Comparison of ENCODE assay signal across 8 cellular contexts in genomic region chr17:74738051-74738996, GRCh38. TPM values are rescaled to one million over a fixed set of nuclear protein-coding genes. Genes with fewer than 3 reads are reported as not detected.
DNase-seq lines count a peak whose midpoint lies in the region; ATAC-seq, FAIRE-seq and TF ChIP-seq lines count a peak whose summit lies in the region.

No MANE protein-coding gene starts in this region.

- POLR2A ChIA-PET in OCI-LY7 (lab: Charles Lee), result interaction anchor here (0.7 to 2.9 kb wide), 16 partner anchors 8 to 237 kb away, joined by 3 to 14 read pairs (median 4); partner anchors contain the start of gene FDXR
- POLR2A ChIA-PET in HepG2 (lab: Yijun Ruan, JAX), result interaction anchor here (0.8 to 5.6 kb wide), 12 partner anchors 8 to 311 kb away, joined by 3 to 221 read pairs (median 14); partner anchors contain the start of genes FDXR, HID1 and NAT9

- in situ Hi-C loops in HepG2 (cut with HindIII; ENCODE audit: extremely low pct_ligation_motif_present, low pct_unique_long_range_greater_than_20kb), result loop anchor here (5.0 kb wide), 1 partner anchor 81 kb away; no protein-coding TSS in a partner anchor

- peak; percentile 64 for FAIRE-seq in HepG2 (lab: Jason Lieb, UNC)

- WGBS in HepG2 (ENCODE audit: low lambda C conversion rate), result 0% methylated on average over 8 of the region's 16 CpGs

- H3K4me3 ChIP-seq in DOHH2 (ENCODE audit: low read length) (peak overlapping the region; percentile 67), OCI-LY7 (ENCODE audit: low read depth, low read length, poor library complexity, severe bottlenecking) (peak overlapping the region; percentile 65), HepG2 (replicated peaks in 1 of 3; ENCODE audit: insufficient read depth in 1 of 3, low read depth in 2 of 3, low read length in 3 of 3) (peak overlapping the region; percentile 39 to 78 (median 67))

- H3K4me2 ChIP-seq in DOHH2 (ENCODE audit: low read length), result peak overlapping the region; percentile 78
- H3K4me2 ChIP-seq in OCI-LY7 (ENCODE audit: low read length), result peak overlapping the region; percentile 82
- H3K4me2 ChIP-seq in HepG2 (ENCODE audit: low read depth, low read length), result peak overlapping the region; percentile 92

- peak overlapping the region; percentile 49 for H3K27ac ChIP-seq in DOHH2 (ENCODE audit: low read depth, low read length)
- H3K27ac ChIP-seq in OCI-LY7 (ENCODE audit: low read depth, low read length, poor library complexity, severe bottlenecking), result peak overlapping the region; percentile 54
- no peak overlapping the region for H3K27ac ChIP-seq in HepG2 (ENCODE audit: extremely low read length, insufficient read depth, low read length)

- H3K27me3 Mint-ChIP-seq in activated T-helper 2 cell treated with anti-CD3 and anti-CD28 coated beads, Interferon-gamma antibody, Interleukin-2, Interleukin-4, amounts not matched to agents 10 μg/mL and 5 μg/mL and 100 μg/mL, durations not matched to agents 14 hours and 24 hours and 36 hours (ENCODE audit: low read depth), result peaks cover 9% of the 10 kb centered on the region

- H3K27ac Mint-ChIP-seq in activated T-helper 2 cell treated with anti-CD3 and anti-CD28 coated beads, Interferon-gamma antibody, Interleukin-2, Interleukin-4, amounts not matched to agents 10 μg/mL and 5 μg/mL and 100 μg/mL, durations not matched to agents 14 hours and 24 hours and 36 hours, result peak overlapping the region; percentile 87

- peaks cover 11% of the 10 kb centered on the region for H3F3A ChIP-seq in DOHH2 (ENCODE audit: control insufficient read depth, insufficient read depth)

- H3K4me3 Mint-ChIP-seq in activated T-helper 2 cell treated with anti-CD3 and anti-CD28 coated beads, Interferon-gamma antibody, Interleukin-2, Interleukin-4, amounts not matched to agents 10 μg/mL and 5 μg/mL and 100 μg/mL, durations not matched to agents 14 hours and 24 hours and 36 hours (ENCODE audit: low read depth), result peak overlapping the region; percentile 84

- no peak for TF ChIP-seq CTCF in DOHH2 (IDR thresholded peaks at IDR 0.05; ENCODE audit: low read depth, low read length, poor library complexity, severe bottlenecking)
- TF ChIP-seq CTCF in OCI-LY7 (conservative IDR thresholded peaks at IDR 0.05; ENCODE audit: low read length), result no peak
- TF ChIP-seq CTCF in HepG2 (CRISPR knock-in tag; IDR thresholded peaks at IDR 0.05), result no peak

- H3K4me1 Mint-ChIP-seq in activated T-helper 2 cell treated with anti-CD3 and anti-CD28 coated beads, Interferon-gamma antibody, Interleukin-2, Interleukin-4, amounts not matched to agents 10 μg/mL and 5 μg/mL and 100 μg/mL, durations not matched to agents 14 hours and 24 hours and 36 hours (ENCODE audit: low read depth), result peaks cover 57% of the 10 kb centered on the region

- H4K20me1 ChIP-seq in DOHH2 (ENCODE audit: control insufficient read depth, insufficient read depth, low read depth, low read length), result no peaks in the 10 kb centered on the region
- H4K20me1 ChIP-seq in OCI-LY7 (ENCODE audit: insufficient read depth, low read length), result no peaks in the 10 kb centered on the region
- no peaks in the 10 kb centered on the region for H4K20me1 ChIP-seq in HepG2 (ENCODE audit: insufficient read depth, low read length)

- TF ChIP-seq EP300 in HepG2 (IDR thresholded peaks at IDR 0.05; ENCODE audit: low read depth in 2 of 2, low read length in 2 of 2), result peak in 1 of 2 experiments; percentile 64; a peak in 2 of 4 replicates
- TF ChIP-seq EP300 in HepG2 (CRISPR knock-in tag; IDR thresholded peaks at IDR 0.05; ENCODE audit: borderline replicate concordance), result peak; percentile 30; the same call in 1 of the 2 replicates

- peak overlapping the region; percentile 30; the same call in 1 of the 2 replicates for H3K9ac ChIP-seq in HepG2 (ENCODE audit: insufficient read depth, low read depth, low read length)

- intact Hi-C loops in OCI-LY7 (cut with micrococcal nuclease; ENCODE audit: unreplicated experiment) (loop anchor here (5.0 kb wide), 1 partner anchor 301 kb away; no protein-coding TSS in a partner anchor), HepG2 (cut with micrococcal nuclease; ENCODE audit: unreplicated experiment) (no loop called here)
- intact Hi-C loops in activated T-helper 2 cell treated with anti-CD3 and anti-CD28 coated beads, Interferon-gamma antibody, Interleukin-2, Interleukin-4, amounts not matched to agents 10 μg/mL and 5 μg/mL and 100 μg/mL, durations not matched to agents 14 hours and 24 hours and 36 hours (cut with micrococcal nuclease), result loop anchor here (5.0 kb wide), 1 partner anchor 171 kb away; the partner anchor contains the start of gene CD300H

- peak; percentile 48 for ATAC-seq in GM21825 (IDR thresholded peaks at IDR 0.05; ENCODE audit: unreplicated experiment)
- ATAC-seq in HepG2, result peak; percentile 8
- ATAC-seq in stimulated activated naive CD8-positive, alpha-beta T cell treated with anti-CD3 and anti-CD28 coated beads, Interleukin-15, Interleukin-2, amounts not matched to agents 100 U/mL and 50 U/mL, for 24 hours, result peak; percentile 89
- ATAC-seq in HG03159 (IDR thresholded peaks at IDR 0.05; ENCODE audit: unreplicated experiment), result no peak

- peaks cover 2% of the 10 kb centered on the region for H3K36me3 Mint-ChIP-seq in activated T-helper 2 cell treated with anti-CD3 and anti-CD28 coated beads, Interferon-gamma antibody, Interleukin-2, Interleukin-4, amounts not matched to agents 10 μg/mL and 5 μg/mL and 100 μg/mL, durations not matched to agents 14 hours and 24 hours and 36 hours (ENCODE audit: low read depth)

- H3K36me3 ChIP-seq in DOHH2 (ENCODE audit: control insufficient read depth, low read length), result no peaks in the 10 kb centered on the region
- no peaks in the 10 kb centered on the region for H3K36me3 ChIP-seq in OCI-LY7 (ENCODE audit: insufficient read depth, low read length)
- H3K36me3 ChIP-seq in HepG2 (replicated peaks in 1 of 2; ENCODE audit: control insufficient read depth in 1 of 2, insufficient read depth in 2 of 2, low read length in 2 of 2), result no peaks in the 10 kb centered on the region

- H3K9me3 Mint-ChIP-seq in activated T-helper 2 cell treated with anti-CD3 and anti-CD28 coated beads, Interferon-gamma antibody, Interleukin-2, Interleukin-4, amounts not matched to agents 10 μg/mL and 5 μg/mL and 100 μg/mL, durations not matched to agents 14 hours and 24 hours and 36 hours, result no peaks in the 10 kb centered on the region

- H3K9me3 ChIP-seq in DOHH2 (ENCODE audit: control insufficient read depth, insufficient read depth, low read length) (no peaks in the 10 kb centered on the region), OCI-LY7 (ENCODE audit: low read length) (no peaks in the 10 kb centered on the region), HepG2 (ENCODE audit: low read length) (no peaks in the 10 kb centered on the region)

- H3K27me3 ChIP-seq in DOHH2 (ENCODE audit: control insufficient read depth, low read length) (0 out of 2 replicates have a peak, but pooled peaks cover 6% of the 10 kb centered on the region), HepG2 (ENCODE audit: control insufficient read depth in 1 of 2, insufficient read depth in 2 of 2, low read length in 2 of 2) (peaks cover 6 to 44% of the 10 kb centered on the region in 2 experiments; a peak in 4 of 5 replicates)

- H2AFZ ChIP-seq in OCI-LY7 (ENCODE audit: low read length) (peak overlapping the region; percentile 86), HepG2 (ENCODE audit: low read length) (no peak overlapping the region)

- H3K9me2 ChIP-seq in DOHH2 (replicated peaks; ENCODE audit: control insufficient read depth, low read length) (no peaks in the 10 kb centered on the region), OCI-LY7 (ENCODE audit: insufficient read depth, low read length) (no peaks in the 10 kb centered on the region)

- no TSS peak for BruUV-seq in OCI-LY7 (replicated peaks; lab: Mats Ljungman, UMichigan)
- BruUV-seq in HepG2 (replicated peaks; lab: Mats Ljungman, UMichigan), result no TSS peak

- no peak for TF ChIP-seq RAD21 in HepG2 (CRISPR knock-in tag; IDR thresholded peaks at IDR 0.05)

- no peak for TF ChIP-seq POLR2A in HepG2 (IDR thresholded peaks at IDR 0.05; ENCODE audit: insufficient read depth in 1 of 2, low read depth in 2 of 2, low read length in 2 of 2)

- CTCF ChIA-PET in OCI-LY7 (lab: Charles Lee; ENCODE audit: unreplicated experiment) (interaction anchor here (0.5 to 4.1 kb wide), 15 partner anchors 9 to 135 kb away, joined by 3 to 82 read pairs (median 4); partner anchors contain the start of gene FDXR), HepG2 (lab: Yijun Ruan, JAX; ENCODE audit: low intra/inter-chr PET ratio, low total read pairs) (interaction anchor here (2.8 kb wide), 1 partner anchor 82 kb away, joined by 22 read pairs; no protein-coding TSS in a partner anchor)

- DNase-seq in OCI-LY7 (ENCODE audit: low spot score), result peak; percentile 88
- peak; percentile 82 for DNase-seq in activated T-helper 2 cell treated with anti-CD3 and anti-CD28 coated beads, Interferon-gamma antibody, Interleukin-2, Interleukin-4, amounts not matched to agents 10 μg/mL and 5 μg/mL and 100 μg/mL, durations not matched to agents 14 hours and 24 hours and 36 hours (ENCODE audit: low spot score)
- DNase-seq in HepG2 (ENCODE audit: low spot score), result peak; percentile 82
- DNase-seq in stimulated activated naive CD8-positive, alpha-beta T cell treated with anti-CD3 and anti-CD28 coated beads, Interleukin-15, Interleukin-2, amounts not matched to agents 100 U/mL and 50 U/mL, for 24 hours, result peak; percentile 84
- no peak for DNase-seq in NCI-H345 (lab: John Stamatoyannopoulos, UW)

- H3K79me2 ChIP-seq in DOHH2 (ENCODE audit: control insufficient read depth, low read length), result no peaks in the 10 kb centered on the region
- H3K79me2 ChIP-seq in OCI-LY7 (ENCODE audit: insufficient read depth, low read depth, low read length), result no peaks in the 10 kb centered on the region
- no peaks in the 10 kb centered on the region for H3K79me2 ChIP-seq in HepG2 (ENCODE audit: insufficient read depth, low read length)

- H3K4me1 ChIP-seq in DOHH2 (ENCODE audit: control insufficient read depth, low read length) (peaks cover 73% of the 10 kb centered on the region), OCI-LY7 (ENCODE audit: insufficient read depth, low read length, poor library complexity, severe bottlenecking) (peaks cover 58% of the 10 kb centered on the region), HepG2 (ENCODE audit: insufficient read depth, low read length) (peaks cover 68% of the 10 kb centered on the region)

RNA-seq across cellular contexts. Expression of gene RAB37, which starts 1.3 kb away (rescaled TPM):
- 2.8 and 6.3 TPM in 2 replicates for total RNA-seq in OCI-LY7 (2014; rRNA removed; shearing (Covaris generic))
- total RNA-seq in OCI-LY7 (2022) (12.7 and 18.9 TPM in 2 replicates), HepG2 (2016; rRNA removed; fragmentation: Illumina TruSeq; extraction: Trizol) (0.91 and 1.1 TPM in 2 replicates)
- total RNA-seq in activated T-helper 2 cell treated with anti-CD3 and anti-CD28 coated beads, Interferon-gamma antibody, Interleukin-2, Interleukin-4, amounts not matched to agents 10 μg/mL and 5 μg/mL and 100 μg/mL, durations not matched to agents 14 hours and 24 hours and 36 hours, result 9.7 and 12.1 TPM in 2 replicates
- 0.30 TPM in 1 of 2 replicates, not detected in the other for total RNA-seq in HepG2 (2016; cell fraction: cytosol; rRNA removed; fragmentation: Illumina TruSeq; extraction: Trizol; ENCODE audit: low read depth)
- 0.73 and 1.0 TPM in 2 replicates for total RNA-seq in HepG2 (2016; cell fraction: insoluble cytoplasmic fraction; rRNA removed; fragmentation: Illumina TruSeq; extraction: Trizol)
- total RNA-seq in HepG2 (2016; cell fraction: membrane; rRNA removed; fragmentation: Illumina TruSeq; extraction: Trizol), result 0.83 and 0.93 TPM in 2 replicates
- 0.96 and 1.3 TPM in 2 replicates for total RNA-seq in HepG2 (2016; cell fraction: nucleus; rRNA removed; fragmentation: Illumina TruSeq; extraction: Trizol)
- 3.7 and 4.7 TPM in 2 replicates for polyA plus RNA-seq in HepG2 (2011; rRNA removed)
- 2.1 and 2.8 TPM in 2 replicates for polyA plus RNA-seq in HepG2 (2011; cell fraction: cytosol; rRNA removed)
- polyA plus RNA-seq in HepG2 (2011; cell fraction: nucleus; rRNA removed), result 7.0 and 8.4 TPM in 2 replicates
- 1.8 and 2.4 TPM in 2 replicates for polyA plus RNA-seq in HepG2 (2012)
- polyA plus RNA-seq in HepG2 (2016; cell fraction: cytosol; fragmentation: Illumina TruSeq; extraction: Trizol; ENCODE audit: low read depth), result 0.18 and 0.22 TPM in 2 replicates
- polyA plus RNA-seq in HepG2 (2016; cell fraction: insoluble cytoplasmic fraction; fragmentation: Illumina TruSeq; extraction: Trizol; ENCODE audit: low read depth), result 0.83 and 0.93 TPM in 2 replicates
- polyA plus RNA-seq in HepG2 (2016; cell fraction: membrane; fragmentation: Illumina TruSeq; extraction: Trizol; ENCODE audit: low read depth), result 0.48 and 0.49 TPM in 2 replicates
- polyA plus RNA-seq in HepG2 (2016; cell fraction: nucleus; fragmentation: Illumina TruSeq; extraction: Trizol; ENCODE audit: insufficient read depth, low read depth), result 2.4 and 2.8 TPM in 2 replicates
- polyA minus RNA-seq in HepG2 (2011; rRNA and poly(A)+ RNA removed; ENCODE audit: low replicate concordance), result 2.2 TPM in 1 of 2 replicates, not detected in the other
- polyA minus RNA-seq in HepG2 (2011; cell fraction: cytosol; rRNA and poly(A)+ RNA removed), result 0.70 and 2.0 TPM in 2 replicates
- 1.4 and 1.7 TPM in 2 replicates for polyA minus RNA-seq in HepG2 (2011; cell fraction: nucleus; rRNA and poly(A)+ RNA removed)

RNA-seq across cellular contexts. Expression of gene NHERF1, which starts 10.1 kb away (rescaled TPM):
- total RNA-seq in OCI-LY7 (2014; rRNA removed; shearing (Covaris generic)), result 73.2 and 86.1 TPM in 2 replicates
- total RNA-seq in OCI-LY7 (2022) (116 and 122 TPM in 2 replicates), HepG2 (2016; rRNA removed; fragmentation: Illumina TruSeq; extraction: Trizol) (138 and 169 TPM in 2 replicates)
- total RNA-seq in activated T-helper 2 cell treated with anti-CD3 and anti-CD28 coated beads, Interferon-gamma antibody, Interleukin-2, Interleukin-4, amounts not matched to agents 10 μg/mL and 5 μg/mL and 100 μg/mL, durations not matched to agents 14 hours and 24 hours and 36 hours, result 129 and 133 TPM in 2 replicates
- total RNA-seq in HepG2 (2016; cell fraction: cytosol; rRNA removed; fragmentation: Illumina TruSeq; extraction: Trizol; ENCODE audit: low read depth), result 27.0 and 28.2 TPM in 2 replicates
- total RNA-seq in HepG2 (2016; cell fraction: insoluble cytoplasmic fraction; rRNA removed; fragmentation: Illumina TruSeq; extraction: Trizol), result 118 and 171 TPM in 2 replicates
- 64.4 and 79.9 TPM in 2 replicates for total RNA-seq in HepG2 (2016; cell fraction: membrane; rRNA removed; fragmentation: Illumina TruSeq; extraction: Trizol)
- total RNA-seq in HepG2 (2016; cell fraction: nucleus; rRNA removed; fragmentation: Illumina TruSeq; extraction: Trizol), result 75.3 and 85.2 TPM in 2 replicates
- 266 and 269 TPM in 2 replicates for polyA plus RNA-seq in HepG2 (2011; rRNA removed)
- polyA plus RNA-seq in HepG2 (2011; cell fraction: cytosol; rRNA removed), result 232 and 243 TPM in 2 replicates
- 152 and 164 TPM in 2 replicates for polyA plus RNA-seq in HepG2 (2011; cell fraction: nucleus; rRNA removed)
- polyA plus RNA-seq in HepG2 (2012), result 209 and 226 TPM in 2 replicates
- polyA plus RNA-seq in HepG2 (2016; cell fraction: cytosol; fragmentation: Illumina TruSeq; extraction: Trizol; ENCODE audit: low read depth), result 52.4 and 55.7 TPM in 2 replicates
- polyA plus RNA-seq in HepG2 (2016; cell fraction: insoluble cytoplasmic fraction; fragmentation: Illumina TruSeq; extraction: Trizol; ENCODE audit: low read depth), result 275 and 359 TPM in 2 replicates
- polyA plus RNA-seq in HepG2 (2016; cell fraction: membrane; fragmentation: Illumina TruSeq; extraction: Trizol; ENCODE audit: low read depth), result 109 and 126 TPM in 2 replicates
- polyA plus RNA-seq in HepG2 (2016; cell fraction: nucleus; fragmentation: Illumina TruSeq; extraction: Trizol; ENCODE audit: insufficient read depth, low read depth), result 248 and 253 TPM in 2 replicates
- polyA minus RNA-seq in HepG2 (2011; rRNA and poly(A)+ RNA removed; ENCODE audit: low replicate concordance), result 92.0 and 295 TPM in 2 replicates
- polyA minus RNA-seq in HepG2 (2011; cell fraction: cytosol; rRNA and poly(A)+ RNA removed), result 130 and 139 TPM in 2 replicates
- 62.8 and 68.1 TPM in 2 replicates for polyA minus RNA-seq in HepG2 (2011; cell fraction: nucleus; rRNA and poly(A)+ RNA removed)

RNA-seq across cellular contexts. Expression of gene CD300LF, which starts 25.6 kb away (rescaled TPM):
- total RNA-seq in OCI-LY7 (2014; rRNA removed; shearing (Covaris generic)), result not detected in 2 replicates
- not detected in 2 replicates for total RNA-seq in OCI-LY7 (2022)
- total RNA-seq in activated T-helper 2 cell treated with anti-CD3 and anti-CD28 coated beads, Interferon-gamma antibody, Interleukin-2, Interleukin-4, amounts not matched to agents 10 μg/mL and 5 μg/mL and 100 μg/mL, durations not matched to agents 14 hours and 24 hours and 36 hours, result not detected in 2 replicates
- total RNA-seq in HepG2 (2016; rRNA removed; fragmentation: Illumina TruSeq; extraction: Trizol), result not detected in 2 replicates
- total RNA-seq in HepG2 (2016; cell fraction: cytosol; rRNA removed; fragmentation: Illumina TruSeq; extraction: Trizol; ENCODE audit: low read depth), result not detected in 2 replicates
- total RNA-seq in HepG2 (2016; cell fraction: insoluble cytoplasmic fraction; rRNA removed; fragmentation: Illumina TruSeq; extraction: Trizol), result not detected in 2 replicates
- total RNA-seq in HepG2 (2016; cell fraction: membrane; rRNA removed; fragmentation: Illumina TruSeq; extraction: Trizol), result not detected in 2 replicates
- total RNA-seq in HepG2 (2016; cell fraction: nucleus; rRNA removed; fragmentation: Illumina TruSeq; extraction: Trizol), result not detected in 2 replicates
- not detected in 2 replicates for polyA plus RNA-seq in HepG2 (2011; rRNA removed)
- polyA plus RNA-seq in HepG2 (2011; cell fraction: cytosol; rRNA removed), result not detected in 2 replicates
- not detected in 2 replicates for polyA plus RNA-seq in HepG2 (2011; cell fraction: nucleus; rRNA removed)
- polyA plus RNA-seq in HepG2 (2012), result not detected in 2 replicates
- polyA plus RNA-seq in HepG2 (2016; cell fraction: cytosol; fragmentation: Illumina TruSeq; extraction: Trizol; ENCODE audit: low read depth), result not detected in 2 replicates
- polyA plus RNA-seq in HepG2 (2016; cell fraction: insoluble cytoplasmic fraction; fragmentation: Illumina TruSeq; extraction: Trizol; ENCODE audit: low read depth), result not detected in 2 replicates
- not detected in 2 replicates for polyA plus RNA-seq in HepG2 (2016; cell fraction: membrane; fragmentation: Illumina TruSeq; extraction: Trizol; ENCODE audit: low read depth)
- polyA plus RNA-seq in HepG2 (2016; cell fraction: nucleus; fragmentation: Illumina TruSeq; extraction: Trizol; ENCODE audit: insufficient read depth, low read depth), result not detected in 2 replicates
- polyA minus RNA-seq in HepG2 (2011; rRNA and poly(A)+ RNA removed; ENCODE audit: low replicate concordance), result not detected in 2 replicates
- not detected in 2 replicates for polyA minus RNA-seq in HepG2 (2011; cell fraction: cytosol; rRNA and poly(A)+ RNA removed)
- not detected in 2 replicates for polyA minus RNA-seq in HepG2 (2011; cell fraction: nucleus; rRNA and poly(A)+ RNA removed)

RNA-seq across cellular contexts. Expression of gene NAT9, which starts 37.8 kb away (rescaled TPM):
- 77.2 and 99.3 TPM in 2 replicates for total RNA-seq in OCI-LY7 (2014; rRNA removed; shearing (Covaris generic))
- 87.9 and 89.0 TPM in 2 replicates for total RNA-seq in OCI-LY7 (2022)
- 55.3 TPM in 2 replicates for total RNA-seq in activated T-helper 2 cell treated with anti-CD3 and anti-CD28 coated beads, Interferon-gamma antibody, Interleukin-2, Interleukin-4, amounts not matched to agents 10 μg/mL and 5 μg/mL and 100 μg/mL, durations not matched to agents 14 hours and 24 hours and 36 hours
- 37.6 and 44.2 TPM in 2 replicates for total RNA-seq in HepG2 (2016; rRNA removed; fragmentation: Illumina TruSeq; extraction: Trizol)
- total RNA-seq in HepG2 (2016; cell fraction: cytosol; rRNA removed; fragmentation: Illumina TruSeq; extraction: Trizol; ENCODE audit: low read depth), result 16.5 and 18.6 TPM in 2 replicates
- total RNA-seq in HepG2 (2016; cell fraction: insoluble cytoplasmic fraction; rRNA removed; fragmentation: Illumina TruSeq; extraction: Trizol), result 38.7 and 44.6 TPM in 2 replicates
- total RNA-seq in HepG2 (2016; cell fraction: membrane; rRNA removed; fragmentation: Illumina TruSeq; extraction: Trizol), result 25.6 and 29.9 TPM in 2 replicates
- 44.5 and 46.0 TPM in 2 replicates for total RNA-seq in HepG2 (2016; cell fraction: nucleus; rRNA removed; fragmentation: Illumina TruSeq; extraction: Trizol)
- polyA plus RNA-seq in HepG2 (2011; rRNA removed), result 39.7 and 49.8 TPM in 2 replicates
- polyA plus RNA-seq in HepG2 (2011; cell fraction: cytosol; rRNA removed), result 37.1 and 45.5 TPM in 2 replicates
- polyA plus RNA-seq in HepG2 (2011; cell fraction: nucleus; rRNA removed), result 152 and 183 TPM in 2 replicates
- polyA plus RNA-seq in HepG2 (2012), result 37.3 and 50.6 TPM in 2 replicates
- 8.7 and 8.9 TPM in 2 replicates for polyA plus RNA-seq in HepG2 (2016; cell fraction: cytosol; fragmentation: Illumina TruSeq; extraction: Trizol; ENCODE audit: low read depth)
- polyA plus RNA-seq in HepG2 (2016; cell fraction: insoluble cytoplasmic fraction; fragmentation: Illumina TruSeq; extraction: Trizol; ENCODE audit: low read depth), result 35.3 and 35.8 TPM in 2 replicates
- 17.6 and 19.9 TPM in 2 replicates for polyA plus RNA-seq in HepG2 (2016; cell fraction: membrane; fragmentation: Illumina TruSeq; extraction: Trizol; ENCODE audit: low read depth)
- 74.0 and 80.9 TPM in 2 replicates for polyA plus RNA-seq in HepG2 (2016; cell fraction: nucleus; fragmentation: Illumina TruSeq; extraction: Trizol; ENCODE audit: insufficient read depth, low read depth)
- 32.3 and 53.7 TPM in 2 replicates for polyA minus RNA-seq in HepG2 (2011; rRNA and poly(A)+ RNA removed; ENCODE audit: low replicate concordance)
- polyA minus RNA-seq in HepG2 (2011; cell fraction: cytosol; rRNA and poly(A)+ RNA removed), result 12.7 and 14.7 TPM in 2 replicates
- polyA minus RNA-seq in HepG2 (2011; cell fraction: nucleus; rRNA and poly(A)+ RNA removed), result 56.3 and 64.3 TPM in 2 replicates
